In the genomic region with DNA sequence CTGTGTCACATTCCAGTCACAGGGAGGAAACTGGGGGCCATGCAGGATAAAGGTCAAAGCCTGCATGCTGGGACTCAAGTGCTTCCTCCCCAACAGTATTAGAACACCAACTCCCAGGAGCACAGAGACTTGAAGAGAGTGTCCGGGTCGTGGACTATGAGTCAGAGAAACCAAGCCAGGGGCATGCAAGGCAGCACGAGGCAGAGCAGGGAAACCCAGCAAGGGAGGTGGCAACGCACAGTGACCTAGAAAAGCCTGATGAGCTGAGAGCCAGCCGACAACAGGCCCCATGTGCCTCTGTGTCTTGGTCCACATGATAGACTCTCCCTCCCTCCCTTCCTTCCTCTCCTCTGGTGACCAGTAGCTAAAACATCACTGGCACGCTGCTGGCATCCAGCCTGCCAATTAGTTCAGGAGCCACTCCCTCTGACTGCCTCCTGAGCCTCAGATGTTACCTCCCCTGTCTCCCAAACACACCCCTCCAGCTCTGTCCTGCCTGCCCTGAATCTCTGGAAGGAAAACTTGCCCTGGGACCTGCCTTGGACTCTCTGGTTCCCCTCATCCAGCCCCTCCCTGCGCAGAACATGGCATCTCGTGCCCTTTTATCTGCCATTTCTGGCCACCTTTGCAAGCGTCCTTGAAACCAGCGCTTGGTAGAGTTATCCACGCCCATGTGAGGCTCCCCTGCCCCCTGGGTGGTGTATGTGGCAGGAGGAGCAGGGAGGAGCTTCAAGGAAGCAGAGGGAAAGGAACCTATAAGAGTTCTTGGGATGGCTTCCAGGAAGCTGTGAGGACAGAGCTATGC, we compare ENCODE assay signal across 11 cellular contexts. TPM values are rescaled to one million over a fixed set of nuclear protein-coding genes. Genes with fewer than 3 reads are reported as not detected.
A peak's percentile ranks its signal among the peaks of the same experiment; 100 is the strongest.
DNase-seq lines count a peak whose midpoint lies in the region; ATAC-seq and TF ChIP-seq lines count a peak whose summit lies in the region.
"Had no signal": no experiment of that assay in that cellular context is flagged by ENCODE, and none has a peak within 500 bp of the region (broad histone marks: within the 10 kb centered on the region; RNA-seq: fewer than 3 reads in every experiment).

No MANE protein-coding gene starts in this region.

- 59 to 61% methylated on average over 4 to 9 of the region's 11 CpGs for WGBS in gastroesophageal sphincter (ENCODE audit: low coverage in 1 of 2), 2 donors
- 26 to 45% (median 39%) methylated on average over 11 of the region's 11 CpGs for WGBS in stomach, 5 donors

- TF ChIP-seq CTCF in gastroesophageal sphincter (IDR thresholded peaks at IDR 0.05) = no peak
- TF ChIP-seq CTCF in stomach (IDR thresholded peaks at IDR 0.05) = no peak

- no peak for TF ChIP-seq POLR2A in gastroesophageal sphincter (IDR thresholded peaks at IDR 0.05)
- TF ChIP-seq POLR2A in stomach (IDR thresholded peaks at IDR 0.05) = no peak

- peaks cover 92% of the 10 kb centered on the region for H3K27me3 ChIP-seq in gastroesophageal sphincter
- H3K27me3 ChIP-seq in stomach = peaks cover 0 to 57% (median 6%) of the 10 kb centered on the region in 3 donors

- no peak overlapping the region for H3K27ac ChIP-seq in gastroesophageal sphincter
- peak overlapping the region; percentile 18 to 72 (median 44) for H3K27ac ChIP-seq in stomach
- H3K27ac ChIP-seq: prostate gland, SJSA1 had no signal

- DNase-seq in HCEC 1CT (peak; percentile 73), T1000 (lab: John Stamatoyannopoulos, UW) (peak; percentile 75), stomach (no peak), NCI-H82 treated with DMSO at 0.1 percent for 48 hours (lab: John Stamatoyannopoulos, UW; ENCODE audit: unreplicated experiment) (no peak), NCI-H2081 treated with DMSO at 0.1 percent for 48 hours (lab: John Stamatoyannopoulos, UW) (no peak)
- DNase-seq: glutamatergic neuron had no signal

- intact Hi-C loops in stomach (cut with DNase I; ENCODE audit: low total_unique reads) = no loop called here

- H3K4me3 ChIP-seq in gastroesophageal sphincter = no peak overlapping the region
- no peak overlapping the region for H3K4me3 ChIP-seq in stomach
- H3K4me3 ChIP-seq: prostate gland, SJSA1 had no signal

- TF ChIP-seq EP300 in gastroesophageal sphincter (IDR thresholded peaks at IDR 0.05) (no peak), stomach (IDR thresholded peaks at IDR 0.05) (no peak)

- H3K9me3 ChIP-seq in gastroesophageal sphincter (peaks cover 0 to 1% (median 0%) of the 10 kb centered on the region in 3 donors), stomach (no peaks in the 10 kb centered on the region)
- H3K9me3 ChIP-seq: prostate gland, SJSA1 had no signal

- H3K4me1 ChIP-seq in gastroesophageal sphincter (no peaks in the 10 kb centered on the region), stomach (peaks cover 0 to 13% (median 3%) of the 10 kb centered on the region in 4 donors)

- no peaks in the 10 kb centered on the region for H3K36me3 ChIP-seq in gastroesophageal sphincter
- H3K36me3 ChIP-seq in stomach = no peaks in the 10 kb centered on the region
- H3K36me3 ChIP-seq: prostate gland, SJSA1 had no signal

- ATAC-seq in gastroesophageal sphincter (peak; percentile 16), GM18873 (IDR thresholded peaks at IDR 0.05; ENCODE audit: low FRiP score, unreplicated experiment) (no peak)

RNA-seq across cellular contexts. Expression of a gene that starts 16.2 kb away (rescaled TPM):
- total RNA-seq in gastroesophageal sphincter = under 1 TPM in 1 of 4 donors, not detected in 3; 0.49 TPM
- total RNA-seq in stomach = 10 to 100 TPM in 1 of 5 donors, 1 to 10 TPM in 1, under 1 TPM in 1, not detected in 2; 0.18 to 13.5 (median 7.1) TPM
- 1 to 10 TPM; 2.4 to 3.4 (median 3.2) TPM for polyA plus RNA-seq in stomach
- total RNA-seq: activated T-helper 1 cell treated with anti-CD3 and anti-CD28 coated beads, Interleukin-12 subunit alpha, Interleukin-12 subunit beta, Interleukin-2, Interleukin-4 antibody, amounts not matched to agents 30 ng/mL and 10 ng/mL and 1 ng/mL, durations not matched to agents 14 hours and 24 hours and 36 hours; SJSA1 had no signal

RNA-seq across cellular contexts. Expression of a gene that starts 21.1 kb away (rescaled TPM):
- not detected for total RNA-seq in gastroesophageal sphincter
- 10 to 100 TPM in 2 of 5 donors, 1 to 10 TPM in 1, not detected in 2; 4.6 to 12.3 (median 11.0) TPM for total RNA-seq in stomach
- 10 to 100 TPM in 1 of 3 donors, 1 to 10 TPM in 2; 1.2 to 52.2 (median 4.3) TPM for polyA plus RNA-seq in stomach
- total RNA-seq: activated T-helper 1 cell treated with anti-CD3 and anti-CD28 coated beads, Interleukin-12 subunit alpha, Interleukin-12 subunit beta, Interleukin-2, Interleukin-4 antibody, amounts not matched to agents 30 ng/mL and 10 ng/mL and 1 ng/mL, durations not matched to agents 14 hours and 24 hours and 36 hours; SJSA1 had no signal

RNA-seq across cellular contexts. Expression of a gene that starts 24.8 kb away (rescaled TPM):
- total RNA-seq in gastroesophageal sphincter (10 to 100 TPM; 49.4 to 63.1 (median 57.5) TPM), stomach (100 to 1,000 TPM in 1 of 5 donors, 10 to 100 TPM in 3, 1 to 10 TPM in 1; 1.2 to 141 (median 30.4) TPM)
- polyA plus RNA-seq in stomach = 100 to 1,000 TPM in 1 of 3 donors, 10 to 100 TPM in 2; 67.8 to 106 (median 69.7) TPM

RNA-seq across cellular contexts. Expression of a gene that starts 30.7 kb away (rescaled TPM):
- 10 to 100 TPM; 11.6 to 28.8 (median 20.0) TPM for total RNA-seq in gastroesophageal sphincter
- total RNA-seq in stomach = 10 to 100 TPM in 3 of 5 donors, 1 to 10 TPM in 2; 4.1 to 44.2 (median 21.7) TPM
- polyA plus RNA-seq in stomach = 10 to 100 TPM; 36.0 to 65.1 (median 52.3) TPM

RNA-seq across cellular contexts. Expression of a gene that starts 44.2 kb away (rescaled TPM):
- total RNA-seq in gastroesophageal sphincter (not detected), stomach (not detected)
- not detected for polyA plus RNA-seq in stomach
- total RNA-seq: activated T-helper 1 cell treated with anti-CD3 and anti-CD28 coated beads, Interleukin-12 subunit alpha, Interleukin-12 subunit beta, Interleukin-2, Interleukin-4 antibody, amounts not matched to agents 30 ng/mL and 10 ng/mL and 1 ng/mL, durations not matched to agents 14 hours and 24 hours and 36 hours; prostate gland; SJSA1 had no signal

Comparison
In these comparisons a context has a peak if more than half of its experiments do, and no peak if none do; other contexts are left out.
1. DNase-seq: peak in HCEC 1CT (single experiment) and T1000 (single experiment); none in stomach (single experiment), NCI-H82 treated with DMSO at 0.1 percent for 48 hours (single experiment) and NCI-H2081 treated with DMSO at 0.1 percent for 48 hours (single experiment).
2. H3K27ac ChIP-seq: peak in stomach (5 of 5); none in gastroesophageal sphincter (0 of 4).